7 cellular contexts compared by ENCODE assay signal in the genomic region with DNA sequence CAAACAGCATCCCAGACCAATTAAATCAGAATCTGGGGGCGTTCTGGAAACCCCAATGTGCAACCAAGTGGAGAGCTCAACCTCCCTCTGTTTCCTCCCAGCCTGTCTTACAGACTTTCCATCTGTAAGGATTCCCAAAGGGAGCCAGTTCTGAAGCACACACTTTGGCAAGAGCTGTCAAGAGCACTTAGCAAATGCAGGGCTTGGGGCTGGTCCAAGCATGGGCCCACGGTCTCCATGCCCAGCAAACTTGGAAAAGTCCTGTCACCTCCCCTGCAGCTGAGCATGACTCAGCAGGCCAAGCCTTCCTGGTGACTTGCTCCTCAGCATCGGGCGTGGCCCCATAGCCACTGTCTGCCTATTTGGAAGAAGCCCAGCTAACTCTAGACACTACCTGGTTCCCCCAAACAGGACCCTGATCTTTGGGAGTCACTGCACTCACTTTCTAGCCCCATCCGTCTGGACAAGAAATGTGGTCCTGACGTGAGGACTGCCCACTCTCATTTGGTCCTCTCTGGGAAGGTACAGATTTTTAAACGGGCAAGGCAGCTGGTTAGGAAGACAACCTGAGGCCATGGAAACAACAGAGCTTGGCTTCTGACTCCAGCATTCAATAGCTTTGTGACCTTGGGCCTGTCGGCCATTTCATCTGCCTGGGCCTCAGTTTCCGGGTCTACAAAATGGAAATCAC. TPM values are rescaled to one million over a fixed set of nuclear protein-coding genes. Genes with fewer than 3 reads are reported as not detected.
DNase-seq lines count a peak whose midpoint lies in the region; ATAC-seq and TF ChIP-seq lines count a peak whose summit lies in the region.

No MANE protein-coding gene starts in this region.

- no peak for TF ChIP-seq CTCF in HFF-Myc (IDR thresholded peaks at IDR 0.05; ENCODE audit: low read depth, low read length, missing control alignments)
- TF ChIP-seq CTCF in choroid plexus epithelial cell (conservative IDR thresholded peaks at IDR 0.05; ENCODE audit: low read depth, low read length) = no peak
- no peak for TF ChIP-seq CTCF in thoracic aorta (IDR thresholded peaks at IDR 0.05)

- no peaks in the 10 kb centered on the region for H3K9me3 ChIP-seq in thoracic aorta

- H3K36me3 ChIP-seq in thoracic aorta = no peaks in the 10 kb centered on the region

- ATAC-seq in thoracic aorta (ENCODE audit: insufficient number of reproducible peaks, low FRiP score, low read depth) = peak; percentile 82
- ATAC-seq in GM21390 (IDR thresholded peaks at IDR 0.05; ENCODE audit: unreplicated experiment) = no peak

- no peaks in the 10 kb centered on the region for H3K27me3 ChIP-seq in thoracic aorta (replicated peaks; ENCODE audit: insufficient read depth)

- H3K4me1 ChIP-seq in thoracic aorta (ENCODE audit: control insufficient read depth in 1 of 2, low read depth in 2 of 2) = peaks cover 58 to 93% of the 10 kb centered on the region in 2 donors

- peak; percentile 77 for DNase-seq in HFF-Myc (ENCODE audit: extremely low read depth, low read depth)
- peak; percentile 86 for DNase-seq in RPMI8226
- peak; percentile 49 for DNase-seq in choroid plexus epithelial cell (ENCODE audit: low read depth)
- peak; percentile 58 to 84 for DNase-seq in lung microvascular endothelial cell (ENCODE audit: low read depth in 2 of 2)
- DNase-seq in thoracic aorta (ENCODE audit: low spot score) = peak; percentile 65
- DNase-seq in foreskin melanocyte = no peak

- H3K4me3 ChIP-seq in HFF-Myc (replicated peaks; ENCODE audit: low read depth, low read length) = no peak overlapping the region
- no peak overlapping the region for H3K4me3 ChIP-seq in choroid plexus epithelial cell (ENCODE audit: low read depth, low read length)
- peak overlapping the region; percentile 10 for H3K4me3 ChIP-seq in thoracic aorta

- H3K27ac ChIP-seq in thoracic aorta = peak overlapping the region; percentile 91 to 96

RNA-seq across cellular contexts. Expression of a gene that starts 16.9 kb away (rescaled TPM):
- 11.6 and 32.7 TPM in 2 replicates for total RNA-seq in lung microvascular endothelial cell
- total RNA-seq in thoracic aorta = 100 to 1,000 TPM; 119 to 147 TPM
